Comparison of ENCODE assay signal across 11 cellular contexts in genomic region chr6:106167105-106167814, GRCh38.
DNase-seq lines count a peak whose midpoint lies in the region; ATAC-seq and TF ChIP-seq lines count a peak whose summit lies in the region.
"Had no signal": no experiment of that assay in that cellular context is flagged by ENCODE, and none has a peak within 500 bp of the region (broad histone marks: within the 10 kb centered on the region; RNA-seq: fewer than 3 reads in every experiment).

No MANE protein-coding gene starts in this region.

- BruUV-seq in Caco-2 (replicated peaks; lab: Mats Ljungman, UMichigan), result no TSS peak

- no peaks in the 10 kb centered on the region for H3K27me3 Mint-ChIP-seq in activated naive CD8-positive, alpha-beta T cell treated with anti-CD3 and anti-CD28 coated beads, Interleukin-2, amount 10 ng/mL, durations not matched to agents 7 days and 5 days
- no peaks in the 10 kb centered on the region for H3K27me3 Mint-ChIP-seq in Caco-2 (ENCODE audit: insufficient read depth, unreplicated experiment)

- H3K4me3 Mint-ChIP-seq in activated naive CD8-positive, alpha-beta T cell treated with anti-CD3 and anti-CD28 coated beads, Interleukin-2, amount 10 ng/mL, durations not matched to agents 7 days and 5 days, result no peak overlapping the region
- no peak overlapping the region for H3K4me3 Mint-ChIP-seq in Caco-2 (ENCODE audit: unreplicated experiment)

- intact Hi-C loops in Caco-2 (cut with micrococcal nuclease; ENCODE audit: unreplicated experiment), result no loop called here

- H3K4me3 ChIP-seq in Caco-2 (ENCODE audit: low read depth, low read length), result no peak overlapping the region
- H3K4me3 ChIP-seq: lung had no signal

- H3K27ac Mint-ChIP-seq in activated naive CD8-positive, alpha-beta T cell treated with anti-CD3 and anti-CD28 coated beads, Interleukin-2, amount 10 ng/mL, durations not matched to agents 7 days and 5 days, result peak overlapping the region; percentile 44
- H3K27ac Mint-ChIP-seq in Caco-2 (ENCODE audit: unreplicated experiment), result no peak overlapping the region

- no peaks in the 10 kb centered on the region for H3K36me3 ChIP-seq in Caco-2 (ENCODE audit: control insufficient read depth, insufficient read depth, low read length)

- DNase-seq in activated naive CD8-positive, alpha-beta T cell treated with anti-CD3 and anti-CD28 coated beads, Interleukin-2, amount 10 ng/mL, durations not matched to agents 7 days and 5 days, result no peak
- DNase-seq in NCI-H1105 (lab: John Stamatoyannopoulos, UW), result no peak
- no peak for DNase-seq in 8988T
- no peak for DNase-seq in NCI-H510A treated with DMSO at 0.1 percent for 48 hours (lab: John Stamatoyannopoulos, UW)
- DNase-seq in Caco-2, result no peak
- DNase-seq: activated effector memory CD4-positive, alpha-beta T cell treated with Interleukin-2 at 50 U/mL for 16 hours; stimulated activated CD4-positive, alpha-beta T cell treated with anti-CD3 and anti-CD28 coated beads, Interleukin-2, amount 100 ng/mL, for 24 hours had no signal

- no peak for TF ChIP-seq CTCF in Caco-2 (IDR thresholded peaks at IDR 0.05; ENCODE audit: insufficient read depth in 1 of 2, low read depth in 1 of 2, low read length in 1 of 2, severe bottlenecking in 1 of 2, unreplicated experiment in 1 of 2)

- no peaks in the 10 kb centered on the region for H3K27me3 ChIP-seq in Caco-2 (replicated peaks; ENCODE audit: control insufficient read depth, insufficient read depth, low read length)

- ATAC-seq in GM18861 (IDR thresholded peaks at IDR 0.05; ENCODE audit: unreplicated experiment), result peak; percentile 44
- ATAC-seq in GM21526 (IDR thresholded peaks at IDR 0.05; ENCODE audit: low FRiP score, unreplicated experiment), result peak; percentile 53
- ATAC-seq in HG03280 (IDR thresholded peaks at IDR 0.05; ENCODE audit: unreplicated experiment), result peak; percentile 58
- no peak for ATAC-seq in activated naive CD8-positive, alpha-beta T cell treated with anti-CD3 and anti-CD28 coated beads, Interleukin-2, amount 10 ng/mL, durations not matched to agents 7 days and 5 days (ENCODE audit: low read depth)

- POLR2A ChIA-PET in activated naive CD8-positive, alpha-beta T cell treated with anti-CD3 and anti-CD28 coated beads, Interleukin-2, amount 10 ng/mL, durations not matched to agents 7 days and 5 days (lab: Charles Lee), result interaction anchor here (1.7 kb wide), 1 partner anchor 10 kb away, joined by 4 read pairs; no protein-coding TSS in a partner anchor
- POLR2A ChIA-PET in Caco-2 (lab: Charles Lee), result no interaction called here

- H3K9me3 Mint-ChIP-seq in activated naive CD8-positive, alpha-beta T cell treated with anti-CD3 and anti-CD28 coated beads, Interleukin-2, amount 10 ng/mL, durations not matched to agents 7 days and 5 days, result peaks cover 1% of the 10 kb centered on the region
- no peaks in the 10 kb centered on the region for H3K9me3 Mint-ChIP-seq in Caco-2 (ENCODE audit: unreplicated experiment)

- H3K4me1 ChIP-seq in Caco-2, result no peaks in the 10 kb centered on the region

- peaks cover 43% of the 10 kb centered on the region for H3K4me1 Mint-ChIP-seq in activated naive CD8-positive, alpha-beta T cell treated with anti-CD3 and anti-CD28 coated beads, Interleukin-2, amount 10 ng/mL, durations not matched to agents 7 days and 5 days
- H3K4me1 Mint-ChIP-seq in Caco-2 (ENCODE audit: low read depth, unreplicated experiment), result no peaks in the 10 kb centered on the region

- H3K9me3 ChIP-seq in Caco-2, result no peaks in the 10 kb centered on the region

- CTCF ChIA-PET in Caco-2 (lab: Charles Lee), result no interaction called here

- H3K36me3 Mint-ChIP-seq in activated naive CD8-positive, alpha-beta T cell treated with anti-CD3 and anti-CD28 coated beads, Interleukin-2, amount 10 ng/mL, durations not matched to agents 7 days and 5 days, result peaks cover 8% of the 10 kb centered on the region
- no peaks in the 10 kb centered on the region for H3K36me3 Mint-ChIP-seq in Caco-2 (ENCODE audit: insufficient read depth, unreplicated experiment)
